1 cellular context compared by ENCODE assay signal in genomic region chr12:25501565-25501964, GRCh38.
TF ChIP-seq lines count a peak whose summit lies in the region.

No MANE protein-coding gene starts in this region.

TF ChIP-seq in HepG2, 621 proteins besides CTCF, POLR2A, EP300 and RAD21 (continued from another document):
- TF ChIP-seq ZBTB49 (CRISPR knock-in tag; IDR thresholded peaks at IDR 0.05; ENCODE audit: borderline replicate concordance) (no peak), POGZ (CRISPR knock-in tag; IDR thresholded peaks at IDR 0.05) (no peak), SRY (CRISPR knock-in tag; IDR thresholded peaks at IDR 0.05) (no peak)
